ENCODE assay signal across 21 cellular contexts in the genomic region with DNA sequence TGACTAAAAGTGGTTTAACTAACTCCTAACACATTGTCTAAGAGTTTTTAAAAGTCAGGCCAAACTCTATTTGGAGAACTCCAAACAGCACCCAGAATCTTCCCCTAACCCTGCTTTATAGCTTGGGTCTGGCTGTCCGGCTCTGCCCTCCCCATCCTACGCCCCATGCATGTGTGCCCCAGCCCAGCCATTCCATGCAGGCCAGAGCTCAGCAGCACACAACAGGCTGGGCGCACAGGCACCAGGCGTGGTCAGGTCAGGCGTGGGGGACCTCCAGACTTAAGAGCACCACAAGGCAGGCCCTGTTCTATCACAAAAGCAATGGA. TPM values are rescaled to one million over a fixed set of nuclear protein-coding genes. Genes with fewer than 3 reads are reported as not detected.
DNase-seq lines count a peak whose midpoint lies in the region; ATAC-seq and TF ChIP-seq lines count a peak whose summit lies in the region.
"Had no signal": no experiment of that assay in that cellular context is flagged by ENCODE, and none has a peak within 500 bp of the region (broad histone marks: within the 10 kb centered on the region; RNA-seq: fewer than 3 reads in every experiment).

No MANE protein-coding gene starts in this region.

- H3K27me3 ChIP-seq in heart right ventricle (no peaks in the 10 kb centered on the region), ascending aorta (no peaks in the 10 kb centered on the region), right cardiac atrium (ENCODE audit: control insufficient read depth, insufficient read depth) (no peaks in the 10 kb centered on the region)
- H3K27me3 ChIP-seq: transverse colon had no signal

- no peak overlapping the region for H3K4me3 Mint-ChIP-seq in stimulated activated effector memory CD8-positive, alpha-beta T cell treated with anti-CD3 and anti-CD28 coated beads, Interleukin-12 subunit alpha, Interleukin-12 subunit beta, amount 100 ng/mL, for 72 hours
- no peak overlapping the region for H3K4me3 Mint-ChIP-seq in T-cell
- H3K4me3 Mint-ChIP-seq: activated naive CD8-positive, alpha-beta T cell treated with anti-CD3 and anti-CD28 coated beads, Interleukin-2, amount 50 U/mL, for 24 hours; activated T-helper 1 cell treated with anti-CD3 and anti-CD28 coated beads, Interleukin-12 subunit alpha, Interleukin-12 subunit beta, Interleukin-2, Interleukin-4 antibody, amounts not matched to agents 30 ng/mL and 10 ng/mL and 1 ng/mL, durations not matched to agents 14 hours and 24 hours and 36 hours; CD4-positive, alpha-beta memory T cell had no signal

- no peak for DNase-seq in heart right ventricle
- DNase-seq in cardiac septum (ENCODE audit: low spot score): no peak
- no peak for DNase-seq in ascending aorta (ENCODE audit: low spot score in 2 of 2)
- DNase-seq in right cardiac atrium: no peak
- no peak for DNase-seq in stimulated activated effector memory CD8-positive, alpha-beta T cell treated with anti-CD3 and anti-CD28 coated beads, Interleukin-12 subunit alpha, Interleukin-12 subunit beta, amount 100 ng/mL, for 72 hours (ENCODE audit: low spot score in 2 of 2)
- DNase-seq in Ammon's horn (ENCODE audit: low spot score): no peak
- DNase-seq in T-cell: no peak
- DNase-seq: ACHN; activated naive CD8-positive, alpha-beta T cell treated with anti-CD3 and anti-CD28 coated beads, Interleukin-2, amount 50 U/mL, for 24 hours; caudate nucleus; CD4-positive, alpha-beta memory T cell; DMS79 treated with DMSO at 0.1 percent for 48 hours; KG1; NCI-H2107; NCI-H510A treated with DMSO at 0.1 percent for 48 hours; stimulated activated CD4-positive, alpha-beta T cell treated with anti-CD3 and anti-CD28 coated beads, Interleukin-15, amount 100 ng/mL, for 24 hours; stimulated activated naive CD4-positive, alpha-beta T cell; transverse colon had no signal

- H3K4me3 ChIP-seq in heart right ventricle (no peak overlapping the region), ascending aorta (no peak overlapping the region), right cardiac atrium (ENCODE audit: low read length) (no peak overlapping the region)
- H3K4me3 ChIP-seq: HAP-1, transverse colon had no signal

- H3K27ac Mint-ChIP-seq in stimulated activated effector memory CD8-positive, alpha-beta T cell treated with anti-CD3 and anti-CD28 coated beads, Interleukin-12 subunit alpha, Interleukin-12 subunit beta, amount 100 ng/mL, for 72 hours: peak overlapping the region; percentile 50
- H3K27ac Mint-ChIP-seq in T-cell: no peak overlapping the region
- H3K27ac Mint-ChIP-seq: activated naive CD8-positive, alpha-beta T cell treated with anti-CD3 and anti-CD28 coated beads, Interleukin-2, amount 50 U/mL, for 24 hours; activated T-helper 1 cell treated with anti-CD3 and anti-CD28 coated beads, Interleukin-12 subunit alpha, Interleukin-12 subunit beta, Interleukin-2, Interleukin-4 antibody, amounts not matched to agents 30 ng/mL and 10 ng/mL and 1 ng/mL, durations not matched to agents 14 hours and 24 hours and 36 hours; CD4-positive, alpha-beta memory T cell had no signal

- no peaks in the 10 kb centered on the region for H3K27me3 Mint-ChIP-seq in T-cell
- H3K27me3 Mint-ChIP-seq: CD4-positive, alpha-beta memory T cell had no signal

- no peaks in the 10 kb centered on the region for H3K36me3 Mint-ChIP-seq in stimulated activated effector memory CD8-positive, alpha-beta T cell treated with anti-CD3 and anti-CD28 coated beads, Interleukin-12 subunit alpha, Interleukin-12 subunit beta, amount 100 ng/mL, for 72 hours
- H3K36me3 Mint-ChIP-seq in T-cell: no peaks in the 10 kb centered on the region
- H3K36me3 Mint-ChIP-seq: CD4-positive, alpha-beta memory T cell had no signal

- H3K4me1 ChIP-seq in heart right ventricle: peaks cover 34 to 89% (median 66%) of the 10 kb centered on the region in 9 donors
- peaks cover 4 to 62% of the 10 kb centered on the region in 2 donors for H3K4me1 ChIP-seq in ascending aorta
- peaks cover 33% of the 10 kb centered on the region for H3K4me1 ChIP-seq in right cardiac atrium (ENCODE audit: control insufficient read depth, insufficient read depth, low read length)

- peak overlapping the region; percentile 6 to 79 (median 64) for H3K27ac ChIP-seq in heart right ventricle
- H3K27ac ChIP-seq in ascending aorta: peak overlapping the region; percentile 13 to 47
- H3K27ac ChIP-seq in right cardiac atrium (ENCODE audit: low read length): peak overlapping the region; percentile 54

- intact Hi-C loops in heart right ventricle (cut with DNase I) (no loop called here), cardiac septum (cut with DNase I) (no loop called here), ascending aorta (cut with DNase I) (no loop called here), right cardiac atrium (cut with DNase I) (no loop called here)

- H3K9me3 ChIP-seq in heart right ventricle (no peaks in the 10 kb centered on the region), ascending aorta (no peaks in the 10 kb centered on the region), right cardiac atrium (ENCODE audit: control insufficient read depth, low read length) (no peaks in the 10 kb centered on the region)
- H3K9me3 ChIP-seq: HAP-1, transverse colon had no signal

- H3K9me3 Mint-ChIP-seq in stimulated activated effector memory CD8-positive, alpha-beta T cell treated with anti-CD3 and anti-CD28 coated beads, Interleukin-12 subunit alpha, Interleukin-12 subunit beta, amount 100 ng/mL, for 72 hours: no peaks in the 10 kb centered on the region
- H3K9me3 Mint-ChIP-seq in T-cell: no peaks in the 10 kb centered on the region
- H3K9me3 Mint-ChIP-seq: activated naive CD8-positive, alpha-beta T cell treated with anti-CD3 and anti-CD28 coated beads, Interleukin-2, amount 50 U/mL, for 24 hours; activated T-helper 1 cell treated with anti-CD3 and anti-CD28 coated beads, Interleukin-12 subunit alpha, Interleukin-12 subunit beta, Interleukin-2, Interleukin-4 antibody, amounts not matched to agents 30 ng/mL and 10 ng/mL and 1 ng/mL, durations not matched to agents 14 hours and 24 hours and 36 hours; CD4-positive, alpha-beta memory T cell had no signal

- POLR2A ChIA-PET in T-cell (lab: Charles Lee): no interaction called here

- CTCF ChIA-PET in T-cell (lab: Charles Lee): no interaction called here

- WGBS in heart right ventricle, 2 donors: 83 to 88% methylated on average over 5 of the region's 5 CpGs
- WGBS in right cardiac atrium: 70% methylated on average over 5 of the region's 5 CpGs

- TF ChIP-seq CTCF in heart right ventricle (IDR thresholded peaks at IDR 0.05) (no peak), ascending aorta (IDR thresholded peaks at IDR 0.05) (no peak)

- H3K36me3 ChIP-seq in heart right ventricle (no peaks in the 10 kb centered on the region), ascending aorta (no peaks in the 10 kb centered on the region)
- H3K36me3 ChIP-seq: transverse colon had no signal

- no peaks in the 10 kb centered on the region for H3K4me1 Mint-ChIP-seq in stimulated activated effector memory CD8-positive, alpha-beta T cell treated with anti-CD3 and anti-CD28 coated beads, Interleukin-12 subunit alpha, Interleukin-12 subunit beta, amount 100 ng/mL, for 72 hours
- H3K4me1 Mint-ChIP-seq in T-cell: no peaks in the 10 kb centered on the region
- H3K4me1 Mint-ChIP-seq: CD4-positive, alpha-beta memory T cell had no signal

- peak in 3 of 8 donors; percentile 3 to 25 (median 10) for ATAC-seq in heart right ventricle
- peak in 1 of 2 donors; percentile 9 for ATAC-seq in right cardiac atrium
- no peak for ATAC-seq in stimulated activated effector memory CD8-positive, alpha-beta T cell treated with anti-CD3 and anti-CD28 coated beads, Interleukin-12 subunit alpha, Interleukin-12 subunit beta, amount 100 ng/mL, for 72 hours
- ATAC-seq in HG03045 (IDR thresholded peaks at IDR 0.05; ENCODE audit: unreplicated experiment): no peak
- ATAC-seq in T-cell (replicated peaks in 1 of 4): no peak
- ATAC-seq: activated naive CD8-positive, alpha-beta T cell treated with anti-CD3 and anti-CD28 coated beads, Interleukin-2, amount 50 U/mL, for 24 hours had no signal

RNA-seq across cellular contexts. Expression of gene SHB, which starts 31.1 kb away (rescaled TPM):
- total RNA-seq in heart right ventricle: 10 to 100 TPM; 13.9 to 26.6 (median 18.0) TPM
- polyA plus RNA-seq in heart right ventricle: 10 to 100 TPM in 1 of 2 donors, 1 to 10 TPM in 1; 5.7 to 19.2 TPM
- 39.0 TPM for total RNA-seq in cardiac septum
- total RNA-seq in ascending aorta: 77.8 TPM
- total RNA-seq in right cardiac atrium: 10 to 100 TPM; 25.7 to 38.9 (median 31.0) TPM
- polyA plus RNA-seq in right cardiac atrium: 14.5 TPM
- total RNA-seq in T-cell: 1 to 10 TPM; 1.2 to 1.5 (median 1.3) TPM

Comparison
In these comparisons a context has a peak if more than half of its experiments do, and no peak if none do; other contexts are left out.
1. RNA of gene SHB, which starts 31.1 kb away (total RNA-seq): 77.8 TPM in ascending aorta (single experiment), 39.0 TPM in cardiac septum (single experiment), 25.7 to 38.9 TPM in right cardiac atrium and 13.9 to 26.6 TPM in heart right ventricle; 1.2 to 1.5 TPM in T-cell; every median in the first group is over 4 times any median in the second.
2. Peak in every context shown above with its lines, with median percentiles within 50 percentile points of each other: H3K27ac ChIP-seq.